Comparison of ENCODE assay signal across 11 cellular contexts in genomic region chr6:156980515-156980914, GRCh38.
A peak's percentile ranks its signal among the peaks of the same experiment; 100 is the strongest.
DNase-seq lines count a peak whose midpoint lies in the region; ATAC-seq and TF ChIP-seq lines count a peak whose summit lies in the region.
"Had no signal": no experiment of that assay in that cellular context is flagged by ENCODE, and none has a peak within 500 bp of the region (broad histone marks: within the 10 kb centered on the region; RNA-seq: fewer than 3 reads in every experiment).

No MANE protein-coding gene starts in this region.

- no peak for TF ChIP-seq POLR2A in uterus (IDR thresholded peaks at IDR 0.05)

- no peaks in the 10 kb centered on the region for H3K27me3 Mint-ChIP-seq in natural killer cell (ENCODE audit: low read depth in 2 of 2)
- no peaks in the 10 kb centered on the region for H3K27me3 Mint-ChIP-seq in natural killer cell treated with Interleukin-12 subunit alpha and Interleukin-12 subunit beta and Interleukin-15 and Interleukin-18, amount 100 ng/mL, for 72 hours

- H3K4me1 ChIP-seq in upper lobe of right lung (peaks cover 38% of the 10 kb centered on the region), uterus (peaks cover 4 to 10% of the 10 kb centered on the region in 2 donors)

- no peaks in the 10 kb centered on the region for H3K9me3 Mint-ChIP-seq in natural killer cell
- no peaks in the 10 kb centered on the region for H3K9me3 Mint-ChIP-seq in natural killer cell treated with Interleukin-12 subunit alpha and Interleukin-12 subunit beta and Interleukin-15 and Interleukin-18, amount 100 ng/mL, for 72 hours

- TF ChIP-seq CTCF in natural killer cell (IDR thresholded peaks at IDR 0.05), result no peak
- TF ChIP-seq CTCF in upper lobe of right lung (IDR thresholded peaks at IDR 0.05), result no peak
- TF ChIP-seq CTCF in uterus (IDR thresholded peaks at IDR 0.05), result no peak

- no peaks in the 10 kb centered on the region for H3K36me3 ChIP-seq in upper lobe of right lung
- no peaks in the 10 kb centered on the region for H3K36me3 ChIP-seq in uterus
- H3K36me3 ChIP-seq: BLaER1, right lobe of liver had no signal

- H3K4me1 Mint-ChIP-seq in natural killer cell, result peaks cover 84 to 88% of the 10 kb centered on the region in 2 donors
- peaks cover 67 to 68% of the 10 kb centered on the region in 2 donors for H3K4me1 Mint-ChIP-seq in natural killer cell treated with Interleukin-12 subunit alpha and Interleukin-12 subunit beta and Interleukin-15 and Interleukin-18, amount 100 ng/mL, for 72 hours (ENCODE audit: low read depth in 2 of 2)

- no peaks in the 10 kb centered on the region for H3K36me3 Mint-ChIP-seq in natural killer cell
- H3K36me3 Mint-ChIP-seq in natural killer cell treated with Interleukin-12 subunit alpha and Interleukin-12 subunit beta and Interleukin-15 and Interleukin-18, amount 100 ng/mL, for 72 hours, result no peaks in the 10 kb centered on the region

- intact Hi-C loops in natural killer cell (cut with micrococcal nuclease) (no loop called here), upper lobe of right lung (cut with DNase I) (no loop called here), uterus (cut with DNase I; ENCODE audit: low total_unique reads) (no loop called here)

- H3K27ac ChIP-seq in upper lobe of right lung (no peak overlapping the region), uterus (no peak overlapping the region)
- H3K27ac ChIP-seq: BLaER1, right lobe of liver had no signal

- DNase-seq in natural killer cell, result no peak
- no peak for DNase-seq in natural killer cell treated with Interleukin-12 subunit alpha and Interleukin-12 subunit beta and Interleukin-15 and Interleukin-18, amount 100 ng/mL, for 72 hours (ENCODE audit: low spot score)
- DNase-seq in NCI-H524 treated with DMSO at 0.1 percent for 48 hours (lab: John Stamatoyannopoulos, UW), result peak; percentile 78
- DNase-seq in foreskin melanocyte, result peak; percentile 25
- no peak for DNase-seq in upper lobe of right lung
- no peak for DNase-seq in uterus
- DNase-seq: right lobe of liver, SW 1271 had no signal

- ATAC-seq in natural killer cell (no peak), upper lobe of right lung (peak; percentile 74), HG03571 (IDR thresholded peaks at IDR 0.05; ENCODE audit: unreplicated experiment) (no peak), GM19328 (IDR thresholded peaks at IDR 0.05; ENCODE audit: unreplicated experiment) (no peak)
- ATAC-seq in natural killer cell treated with Interleukin-12 subunit alpha and Interleukin-12 subunit beta and Interleukin-15 and Interleukin-18, amount 100 ng/mL, for 72 hours, result no peak

- peak overlapping the region; percentile 33 to 56 for H3K27ac Mint-ChIP-seq in natural killer cell
- H3K27ac Mint-ChIP-seq in natural killer cell treated with Interleukin-12 subunit alpha and Interleukin-12 subunit beta and Interleukin-15 and Interleukin-18, amount 100 ng/mL, for 72 hours, result no peak overlapping the region

- H3K4me3 ChIP-seq in upper lobe of right lung, result no peak overlapping the region
- no peak overlapping the region for H3K4me3 ChIP-seq in uterus
- H3K4me3 ChIP-seq: BLaER1, right lobe of liver had no signal

- H3K27me3 ChIP-seq in upper lobe of right lung (no peaks in the 10 kb centered on the region), uterus (no peaks in the 10 kb centered on the region)
- H3K27me3 ChIP-seq: BLaER1, right lobe of liver had no signal

- H3K9me3 ChIP-seq in upper lobe of right lung (no peaks in the 10 kb centered on the region), uterus (no peaks in the 10 kb centered on the region)
- H3K9me3 ChIP-seq: BLaER1, right lobe of liver had no signal

- no peak overlapping the region for H3K4me3 Mint-ChIP-seq in natural killer cell
- no peak overlapping the region for H3K4me3 Mint-ChIP-seq in natural killer cell treated with Interleukin-12 subunit alpha and Interleukin-12 subunit beta and Interleukin-15 and Interleukin-18, amount 100 ng/mL, for 72 hours

Comparison
In these comparisons a context has a peak if more than half of its experiments do, and no peak if none do; other contexts are left out.
1. H3K27ac Mint-ChIP-seq: peak in natural killer cell (2 of 2); none in natural killer cell treated with Interleukin-12 subunit alpha and Interleukin-12 subunit beta and Interleukin-15 and Interleukin-18, amount 100 ng/mL, for 72 hours (0 of 2).
2. DNase-seq: peak in NCI-H524 treated with DMSO at 0.1 percent for 48 hours (single experiment) and foreskin melanocyte (single experiment); none in natural killer cell (single experiment), natural killer cell treated with Interleukin-12 subunit alpha and Interleukin-12 subunit beta and Interleukin-15 and Interleukin-18, amount 100 ng/mL, for 72 hours (single experiment), upper lobe of right lung (single experiment) and uterus (0 of 2).